Comparison of ENCODE assay signal across 21 cellular contexts in genomic region chr11:68923614-68924013, GRCh38. TPM values are rescaled to one million over a fixed set of nuclear protein-coding genes. Genes with fewer than 3 reads are reported as not detected.
"Had no signal": no experiment of that assay in that cellular context is flagged by ENCODE, and none has a peak within 500 bp of the region (broad histone marks: within the 10 kb centered on the region; RNA-seq: fewer than 3 reads in every experiment).

No MANE protein-coding gene starts in this region.

- DNase-seq: activated B cell treated with CpG ODN at 0.5 μM for 24 hours; activated CD4-positive, alpha-beta T cell treated with anti-CD3 and anti-CD28 coated beads, Interleukin-2, amount 10 ng/mL, durations not matched to agents 24 days and 14 days; activated CD8-positive, alpha-beta memory T cell treated with anti-CD3 and anti-CD28 coated beads, Interleukin-2, amount 50 U/mL, for 4 hours; activated CD8-positive, alpha-beta T cell treated with anti-CD3 and anti-CD28 coated beads, Interleukin-2, amount 10 ng/mL, durations not matched to agents 7 days and 5 days; activated effector memory CD4-positive, alpha-beta T cell treated with anti-CD3 and anti-CD28 coated beads, Interleukin-2, amount 50 U/mL, for 16 hours; activated T-cell treated with anti-CD3 and anti-CD28 coated beads, Interleukin-2, amount 50 U/mL, for 48 hours; body of pancreas; cortex of kidney; effector CD4-positive, alpha-beta T cell; mucosa of descending colon; right cardiac atrium; stimulated activated CD4-positive, alpha-beta T cell treated with anti-CD3 and anti-CD28 coated beads, Interleukin-4, amount 100 ng/mL, for 4 hours; stimulated activated CD8-positive, alpha-beta memory T cell treated with anti-CD3 and anti-CD28 coated beads, Interleukin-4, amount 100 ng/mL, for 48 hours; stimulated activated naive CD4-positive, alpha-beta T cell treated with Interleukin-2 at 50 U/mL for 16 hours; T-helper 2 cell had no signal

- H3K27me3 ChIP-seq: body of pancreas had no signal

- H3K4me1 ChIP-seq: body of pancreas had no signal

- FAIRE-seq: keratinocyte had no signal

- H3K4me2 ChIP-seq: smooth muscle cell had no signal

- H3K27ac ChIP-seq: body of pancreas had no signal

- H3K4me3 ChIP-seq: body of pancreas, mucosa of descending colon, smooth muscle cell had no signal

- ATAC-seq: activated CD8-positive, alpha-beta T cell treated with anti-CD3 and anti-CD28 coated beads, Interleukin-2, amount 10 ng/mL, durations not matched to agents 7 days and 5 days; activated naive CD4-positive, alpha-beta T cell treated with anti-CD3 and anti-CD28 coated beads, Interleukin-2, amount 50 U/mL, for 72 hours; body of pancreas; mucosa of descending colon; natural killer cell treated with Interleukin-12 subunit alpha and Interleukin-12 subunit beta and Interleukin-15 and Interleukin-18, amount 100 ng/mL, for 72 hours had no signal

RNA-seq across cellular contexts. Expression of gene MRGPRD, which starts 57.2 kb away (rescaled TPM):
- total RNA-seq: activated B cell treated with CpG ODN at 0.5 μM for 24 hours; activated CD4-positive, alpha-beta T cell treated with anti-CD3 and anti-CD28 coated beads, Interleukin-2, amount 10 ng/mL, durations not matched to agents 24 days and 14 days; activated CD8-positive, alpha-beta T cell treated with anti-CD3 and anti-CD28 coated beads, Interleukin-2, amount 10 ng/mL, durations not matched to agents 7 days and 5 days; activated naive CD4-positive, alpha-beta T cell treated with anti-CD3 and anti-CD28 coated beads, Interleukin-2, amount 50 U/mL, for 72 hours; body of pancreas; left lobe of liver; natural killer cell treated with Interleukin-12 subunit alpha and Interleukin-12 subunit beta and Interleukin-15 and Interleukin-18, amount 100 ng/mL, for 72 hours; right cardiac atrium; smooth muscle cell; ureter had no signal
- polyA plus RNA-seq: keratinocyte, right cardiac atrium, smooth muscle cell had no signal
